15 cellular contexts compared by ENCODE assay signal in the genomic region with DNA sequence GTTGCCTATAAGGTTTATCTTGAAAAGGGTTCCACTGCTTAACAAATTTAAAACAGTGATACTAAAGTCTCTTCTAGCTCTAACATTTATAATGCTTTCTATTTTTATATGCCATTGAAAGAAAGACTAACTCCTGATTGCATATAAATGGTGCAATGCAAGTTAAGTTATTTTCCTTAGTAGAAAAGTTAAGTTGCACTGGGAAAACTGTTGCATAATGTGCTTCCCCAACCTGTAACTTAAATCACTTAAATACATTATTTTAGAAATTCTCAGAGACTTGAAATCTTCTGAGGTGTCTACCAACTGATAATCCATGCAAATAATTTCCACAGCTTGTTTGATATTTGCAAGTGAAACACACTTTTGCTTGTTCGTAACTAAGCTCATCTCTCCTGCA.
DNase-seq lines count a peak whose midpoint lies in the region; ATAC-seq and TF ChIP-seq lines count a peak whose summit lies in the region.
"Had no signal": no experiment of that assay in that cellular context is flagged by ENCODE, and none has a peak within 500 bp of the region (broad histone marks: within the 10 kb centered on the region; RNA-seq: fewer than 3 reads in every experiment).

No MANE protein-coding gene starts in this region.

- H3K36me3 ChIP-seq in CD4-positive, CD25-positive, alpha-beta regulatory T cell (ENCODE audit: control insufficient read depth, insufficient read depth, low read length), result no peaks in the 10 kb centered on the region
- no peaks in the 10 kb centered on the region for H3K36me3 ChIP-seq in KMS-11 (ENCODE audit: insufficient read depth)
- no peaks in the 10 kb centered on the region for H3K36me3 ChIP-seq in mucosa of descending colon (ENCODE audit: low read depth)
- H3K36me3 ChIP-seq: cardiac muscle cell, prostate gland had no signal

- no peaks in the 10 kb centered on the region for H3K36me3 Mint-ChIP-seq in CD4-positive, CD25-positive, alpha-beta regulatory T cell
- H3K36me3 Mint-ChIP-seq in activated CD8-positive, alpha-beta T cell treated with anti-CD3 and anti-CD28 coated beads for 36 hours (ENCODE audit: low read depth), result no peaks in the 10 kb centered on the region
- no peaks in the 10 kb centered on the region for H3K36me3 Mint-ChIP-seq in memory B cell

- CTCF ChIA-PET in activated CD8-positive, alpha-beta T cell treated with anti-CD3 and anti-CD28 coated beads for 36 hours (lab: Charles Lee), result interaction anchor here (0.9 to 3.1 kb wide), 18 partner anchors 13 to 335 kb away, joined by 3 to 18 read pairs (median 4); partner anchors contain the start of gene IVNS1ABP

- peak overlapping the region; percentile 73 for H3K27ac ChIP-seq in CD4-positive, CD25-positive, alpha-beta regulatory T cell (ENCODE audit: insufficient read depth, low read length, poor library complexity, severe bottlenecking)
- peak overlapping the region; percentile 84 for H3K27ac ChIP-seq in KMS-11
- H3K27ac ChIP-seq: cardiac muscle cell, prostate gland had no signal

- DNase-seq in CD4-positive, CD25-positive, alpha-beta regulatory T cell, result no peak
- DNase-seq in activated CD8-positive, alpha-beta T cell treated with anti-CD3 and anti-CD28 coated beads for 36 hours, result no peak
- no peak for DNase-seq in memory B cell (ENCODE audit: low spot score in 2 of 2)
- DNase-seq in activated CD4-positive, CD25-positive, alpha-beta regulatory T cell treated with anti-CD3 and anti-CD28 coated beads, Interleukin-2, amount 50 U/mL, for 72 hours, result no peak
- DNase-seq in mucosa of descending colon, result no peak
- DNase-seq: cortex of kidney, NCI-H1694, NCI-H510A treated with DMSO at 0.1 percent for 48 hours had no signal

- ATAC-seq in CD4-positive, CD25-positive, alpha-beta regulatory T cell (ENCODE audit: low read depth in 2 of 2), result no peak
- ATAC-seq in activated CD8-positive, alpha-beta T cell treated with anti-CD3 and anti-CD28 coated beads for 36 hours, result no peak
- no peak for ATAC-seq in memory B cell (ENCODE audit: low read depth)
- no peak for ATAC-seq in HG02759 (IDR thresholded peaks at IDR 0.05; ENCODE audit: unreplicated experiment)
- no peak for ATAC-seq in mucosa of descending colon
- ATAC-seq in HG03565 (IDR thresholded peaks at IDR 0.05; ENCODE audit: unreplicated experiment), result no peak

- H3K9me3 ChIP-seq in CD4-positive, CD25-positive, alpha-beta regulatory T cell (ENCODE audit: control insufficient read depth in 2 of 2, low read length in 2 of 2), result no peaks in the 10 kb centered on the region
- no peaks in the 10 kb centered on the region for H3K9me3 ChIP-seq in mucosa of descending colon
- H3K9me3 ChIP-seq: prostate gland had no signal

- peak overlapping the region; percentile 80 for H3K4me2 ChIP-seq in KMS-11

- H3K9me3 Mint-ChIP-seq in CD4-positive, CD25-positive, alpha-beta regulatory T cell, result no peaks in the 10 kb centered on the region
- no peaks in the 10 kb centered on the region for H3K9me3 Mint-ChIP-seq in activated CD8-positive, alpha-beta T cell treated with anti-CD3 and anti-CD28 coated beads for 36 hours
- H3K9me3 Mint-ChIP-seq in memory B cell, result no peaks in the 10 kb centered on the region
- H3K9me3 Mint-ChIP-seq: activated naive CD4-positive, alpha-beta T cell treated with anti-CD3 and anti-CD28 coated beads for 36 hours had no signal

- peak overlapping the region; percentile 62 for H2AFZ ChIP-seq in KMS-11 (ENCODE audit: low read depth)

- peaks cover 28 to 57% (median 45%) of the 10 kb centered on the region in 4 donors for H3K4me1 Mint-ChIP-seq in CD4-positive, CD25-positive, alpha-beta regulatory T cell
- peaks cover 34% of the 10 kb centered on the region for H3K4me1 Mint-ChIP-seq in activated CD8-positive, alpha-beta T cell treated with anti-CD3 and anti-CD28 coated beads for 36 hours (ENCODE audit: low read depth)
- peaks cover 21% of the 10 kb centered on the region for H3K4me1 Mint-ChIP-seq in memory B cell

- H3K79me2 ChIP-seq in KMS-11 (ENCODE audit: insufficient read depth, low read depth), result no peaks in the 10 kb centered on the region

- no peak overlapping the region for H3K4me3 ChIP-seq in CD4-positive, CD25-positive, alpha-beta regulatory T cell (ENCODE audit: low read depth, low read length)
- H3K4me3 ChIP-seq in KMS-11 (IDR thresholded peaks at IDR 0.05; ENCODE audit: insufficient read depth, low read depth, low read length) (no peak overlapping the region), mucosa of descending colon (no peak overlapping the region)
- H3K4me3 ChIP-seq: cardiac muscle cell, GM12878, prostate gland had no signal

- H3K27ac Mint-ChIP-seq in CD4-positive, CD25-positive, alpha-beta regulatory T cell, result peak overlapping the region; percentile 93 to 96 (median 96)
- H3K27ac Mint-ChIP-seq in activated CD8-positive, alpha-beta T cell treated with anti-CD3 and anti-CD28 coated beads for 36 hours, result peak overlapping the region; percentile 83
- peak overlapping the region; percentile 67 for H3K27ac Mint-ChIP-seq in memory B cell
- H3K27ac Mint-ChIP-seq: activated naive CD4-positive, alpha-beta T cell treated with anti-CD3 and anti-CD28 coated beads for 36 hours had no signal

- H3K27me3 Mint-ChIP-seq in CD4-positive, CD25-positive, alpha-beta regulatory T cell, result no peaks in the 10 kb centered on the region
- no peaks in the 10 kb centered on the region for H3K27me3 Mint-ChIP-seq in activated CD8-positive, alpha-beta T cell treated with anti-CD3 and anti-CD28 coated beads for 36 hours
- H3K27me3 Mint-ChIP-seq in memory B cell, result no peaks in the 10 kb centered on the region

- intact Hi-C loops in activated CD8-positive, alpha-beta T cell treated with anti-CD3 and anti-CD28 coated beads for 36 hours (cut with micrococcal nuclease), result no loop called here
- intact Hi-C loops in mucosa of descending colon (cut with DNase I, micrococcal nuclease), result no loop called here

- H3K27me3 ChIP-seq in CD4-positive, CD25-positive, alpha-beta regulatory T cell (ENCODE audit: control insufficient read depth, insufficient read depth, low read length), result no peaks in the 10 kb centered on the region
- no peaks in the 10 kb centered on the region for H3K27me3 ChIP-seq in KMS-11 (ENCODE audit: insufficient read depth, low read depth)
- H3K27me3 ChIP-seq: cardiac muscle cell had no signal

- H3K4me3 Mint-ChIP-seq in CD4-positive, CD25-positive, alpha-beta regulatory T cell, result peak overlapping the region in 1 of 4 donors; percentile 59
- no peak overlapping the region for H3K4me3 Mint-ChIP-seq in activated CD8-positive, alpha-beta T cell treated with anti-CD3 and anti-CD28 coated beads for 36 hours
- H3K4me3 Mint-ChIP-seq in memory B cell, result no peak overlapping the region
- H3K4me3 Mint-ChIP-seq: activated naive CD4-positive, alpha-beta T cell treated with anti-CD3 and anti-CD28 coated beads for 36 hours had no signal

- POLR2A ChIA-PET in activated CD8-positive, alpha-beta T cell treated with anti-CD3 and anti-CD28 coated beads for 36 hours (lab: Charles Lee), result interaction anchor here (0.6 to 2.7 kb wide), 3 partner anchors 44 to 242 kb away, joined by 4 to 22 read pairs (median 9); partner anchors contain the start of gene IVNS1ABP

- H4K20me1 ChIP-seq in KMS-11 (ENCODE audit: insufficient read depth), result no peaks in the 10 kb centered on the region

- H3K9ac ChIP-seq in KMS-11, result peak overlapping the region; percentile 28; the same call in 1 of the 2 replicates

- no peak for TF ChIP-seq CTCF in KMS-11 (conservative IDR thresholded peaks at IDR 0.05; ENCODE audit: low read depth, low read length)
- TF ChIP-seq CTCF in activated CD8-positive, alpha-beta T cell treated with anti-CD3 and anti-CD28 coated beads for 36 hours (IDR thresholded peaks at IDR 0.05), result no peak
- no peak for TF ChIP-seq CTCF in mucosa of descending colon (IDR thresholded peaks at IDR 0.05)

- peaks cover 39% of the 10 kb centered on the region for H3K4me1 ChIP-seq in CD4-positive, CD25-positive, alpha-beta regulatory T cell (ENCODE audit: control insufficient read depth, insufficient read depth, low read length, poor library complexity, severe bottlenecking)
- H3K4me1 ChIP-seq in KMS-11 (ENCODE audit: low read depth, poor library complexity, severe bottlenecking) (peaks cover 60% of the 10 kb centered on the region), mucosa of descending colon (ENCODE audit: low read depth) (peaks cover 19% of the 10 kb centered on the region)
- H3K4me1 ChIP-seq: prostate gland had no signal
